ENCODE assay signal across 1 cellular context in the genomic region with DNA sequence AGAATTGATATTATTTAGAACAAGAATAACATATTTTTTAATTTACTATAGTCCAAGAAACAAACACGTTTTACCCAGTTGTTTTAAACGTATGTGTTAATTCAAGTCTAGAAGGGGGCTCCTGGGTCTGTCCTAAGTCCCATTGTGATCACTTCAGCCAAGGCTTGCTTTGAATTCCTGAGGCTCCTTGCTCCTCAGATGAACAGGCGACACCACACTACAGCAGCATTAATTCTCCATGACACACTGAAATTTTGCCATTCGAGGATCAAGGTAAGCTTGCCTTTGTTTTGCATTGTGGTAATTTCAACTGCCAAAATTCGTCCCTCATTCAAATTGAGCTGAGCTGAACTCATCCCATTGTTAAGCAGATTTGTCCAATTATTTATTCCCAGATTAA.
A peak's percentile ranks its signal among the peaks of the same experiment; 100 is the strongest.
TF ChIP-seq lines count a peak whose summit lies in the region.

No MANE protein-coding gene starts in this region.

TF ChIP-seq in GM23338, 12 proteins besides CTCF, POLR2A, EP300 and RAD21 (continued from another document):
- TF ChIP-seq, protein P1, sequence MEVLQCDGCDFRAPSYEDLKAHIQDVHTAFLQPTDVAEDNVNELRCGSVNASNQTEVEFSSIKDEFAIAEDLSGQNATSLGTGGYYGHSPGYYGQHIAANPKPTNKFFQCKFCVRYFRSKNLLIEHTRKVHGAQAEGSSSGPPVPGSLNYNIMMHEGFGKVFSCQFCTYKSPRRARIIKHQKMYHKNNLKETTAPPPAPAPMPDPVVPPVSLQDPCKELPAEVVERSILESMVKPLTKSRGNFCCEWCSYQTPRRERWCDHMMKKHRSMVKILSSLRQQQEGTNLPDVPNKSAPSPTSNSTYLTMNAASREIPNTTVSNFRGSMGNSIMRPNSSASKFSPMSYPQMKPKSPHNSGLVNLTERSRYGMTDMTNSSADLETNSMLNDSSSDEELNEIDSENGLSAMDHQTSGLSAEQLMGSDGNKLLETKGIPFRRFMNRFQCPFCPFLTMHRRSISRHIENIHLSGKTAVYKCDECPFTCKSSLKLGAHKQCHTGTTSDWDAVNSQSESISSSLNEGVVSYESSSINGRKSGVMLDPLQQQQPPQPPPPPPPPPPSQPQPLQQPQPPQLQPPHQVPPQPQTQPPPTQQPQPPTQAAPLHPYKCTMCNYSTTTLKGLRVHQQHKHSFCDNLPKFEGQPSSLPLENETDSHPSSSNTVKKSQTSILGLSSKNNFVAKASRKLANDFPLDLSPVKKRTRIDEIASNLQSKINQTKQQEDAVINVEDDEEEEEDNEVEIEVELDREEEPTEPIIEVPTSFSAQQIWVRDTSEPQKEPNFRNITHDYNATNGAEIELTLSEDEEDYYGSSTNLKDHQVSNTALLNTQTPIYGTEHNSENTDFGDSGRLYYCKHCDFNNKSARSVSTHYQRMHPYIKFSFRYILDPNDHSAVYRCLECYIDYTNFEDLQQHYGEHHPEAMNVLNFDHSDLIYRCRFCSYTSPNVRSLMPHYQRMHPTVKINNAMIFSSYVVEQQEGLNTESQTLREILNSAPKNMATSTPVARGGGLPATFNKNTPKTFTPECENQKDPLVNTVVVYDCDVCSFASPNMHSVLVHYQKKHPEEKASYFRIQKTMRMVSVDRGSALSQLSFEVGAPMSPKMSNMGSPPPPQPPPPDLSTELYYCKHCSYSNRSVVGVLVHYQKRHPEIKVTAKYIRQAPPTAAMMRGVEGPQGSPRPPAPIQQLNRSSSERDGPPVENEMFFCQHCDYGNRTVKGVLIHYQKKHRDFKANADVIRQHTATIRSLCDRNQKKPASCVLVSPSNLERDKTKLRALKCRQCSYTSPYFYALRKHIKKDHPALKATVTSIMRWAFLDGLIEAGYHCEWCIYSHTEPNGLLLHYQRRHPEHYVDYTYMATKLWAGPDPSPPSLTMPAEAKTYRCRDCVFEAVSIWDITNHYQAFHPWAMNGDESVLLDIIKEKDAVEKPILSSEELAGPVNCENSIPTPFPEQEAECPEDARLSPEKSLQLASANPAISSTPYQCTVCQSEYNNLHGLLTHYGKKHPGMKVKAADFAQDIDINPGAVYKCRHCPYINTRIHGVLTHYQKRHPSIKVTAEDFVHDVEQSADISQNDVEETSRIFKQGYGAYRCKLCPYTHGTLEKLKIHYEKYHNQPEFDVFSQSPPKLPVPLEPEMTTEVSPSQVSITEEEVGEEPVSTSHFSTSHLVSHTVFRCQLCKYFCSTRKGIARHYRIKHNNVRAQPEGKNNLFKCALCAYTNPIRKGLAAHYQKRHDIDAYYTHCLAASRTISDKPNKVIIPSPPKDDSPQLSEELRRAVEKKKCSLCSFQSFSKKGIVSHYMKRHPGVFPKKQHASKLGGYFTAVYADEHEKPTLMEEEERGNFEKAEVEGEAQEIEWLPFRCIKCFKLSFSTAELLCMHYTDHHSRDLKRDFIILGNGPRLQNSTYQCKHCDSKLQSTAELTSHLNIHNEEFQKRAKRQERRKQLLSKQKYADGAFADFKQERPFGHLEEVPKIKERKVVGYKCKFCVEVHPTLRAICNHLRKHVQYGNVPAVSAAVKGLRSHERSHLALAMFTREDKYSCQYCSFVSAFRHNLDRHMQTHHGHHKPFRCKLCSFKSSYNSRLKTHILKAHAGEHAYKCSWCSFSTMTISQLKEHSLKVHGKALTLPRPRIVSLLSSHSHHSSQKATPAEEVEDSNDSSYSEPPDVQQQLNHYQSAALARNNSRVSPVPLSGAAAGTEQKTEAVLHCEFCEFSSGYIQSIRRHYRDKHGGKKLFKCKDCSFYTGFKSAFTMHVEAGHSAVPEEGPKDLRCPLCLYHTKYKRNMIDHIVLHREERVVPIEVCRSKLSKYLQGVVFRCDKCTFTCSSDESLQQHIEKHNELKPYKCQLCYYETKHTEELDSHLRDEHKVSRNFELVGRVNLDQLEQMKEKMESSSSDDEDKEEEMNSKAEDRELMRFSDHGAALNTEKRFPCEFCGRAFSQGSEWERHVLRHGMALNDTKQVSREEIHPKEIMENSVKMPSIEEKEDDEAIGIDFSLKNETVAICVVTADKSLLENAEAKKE (CRISPR knock-in tag; IDR thresholded peaks at IDR 0.05) = 0 out of 2 replicates have a peak, but pooled peaks have one; percentile 71
- TF ChIP-seq NANOG (IDR thresholded peaks at IDR 0.05; ENCODE audit: borderline replicate concordance) = peak; percentile 23; the same call in 1 of the 2 replicates
TF ChIP-seq in GM23338: peak in this region for 2.
